In the genomic region with DNA sequence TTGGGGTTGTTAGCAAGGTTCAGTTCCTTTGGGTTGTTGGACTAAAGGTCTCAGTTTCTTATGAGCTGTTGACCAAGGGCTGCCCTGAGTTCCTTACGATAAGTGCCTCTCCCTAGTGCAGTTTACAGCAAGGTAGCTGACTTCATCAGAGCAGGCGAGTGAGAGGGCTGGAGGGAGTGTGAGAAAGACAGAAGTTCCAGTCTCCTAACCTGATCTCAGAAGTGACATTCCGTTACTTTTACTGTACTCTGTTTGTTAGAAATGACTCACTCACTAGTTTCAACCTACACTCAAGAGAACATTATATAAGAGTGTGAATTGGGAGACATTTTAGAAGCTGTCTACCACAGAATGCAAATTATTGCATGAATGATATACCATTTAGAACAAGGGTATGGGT, we compare ENCODE assay signal across 2 cellular contexts.
TF ChIP-seq lines count a peak whose summit lies in the region.

No MANE protein-coding gene starts in this region.

TF ChIP-seq in IMR-90, 13 proteins besides CTCF, POLR2A, EP300 and RAD21:
- TF ChIP-seq MXI1 (IDR thresholded peaks at IDR 0.05; ENCODE audit: borderline replicate concordance, low read depth, low read length) = no peak
- no peak for TF ChIP-seq RCOR1 (IDR thresholded peaks at IDR 0.05; ENCODE audit: insufficient replicate concordance, low read length)
- TF ChIP-seq CHD1 (IDR thresholded peaks at IDR 0.05; ENCODE audit: low read depth, low read length) = no peak
- TF ChIP-seq MAZ (IDR thresholded peaks at IDR 0.05; ENCODE audit: borderline replicate concordance, low read depth, low read length) = no peak
- TF ChIP-seq, protein P1, sequence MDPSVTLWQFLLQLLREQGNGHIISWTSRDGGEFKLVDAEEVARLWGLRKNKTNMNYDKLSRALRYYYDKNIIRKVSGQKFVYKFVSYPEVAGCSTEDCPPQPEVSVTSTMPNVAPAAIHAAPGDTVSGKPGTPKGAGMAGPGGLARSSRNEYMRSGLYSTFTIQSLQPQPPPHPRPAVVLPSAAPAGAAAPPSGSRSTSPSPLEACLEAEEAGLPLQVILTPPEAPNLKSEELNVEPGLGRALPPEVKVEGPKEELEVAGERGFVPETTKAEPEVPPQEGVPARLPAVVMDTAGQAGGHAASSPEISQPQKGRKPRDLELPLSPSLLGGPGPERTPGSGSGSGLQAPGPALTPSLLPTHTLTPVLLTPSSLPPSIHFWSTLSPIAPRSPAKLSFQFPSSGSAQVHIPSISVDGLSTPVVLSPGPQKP (IDR thresholded peaks at IDR 0.05; ENCODE audit: borderline replicate concordance, low read depth, low read length) = no peak
- TF ChIP-seq SMC3 (IDR thresholded peaks at IDR 0.05; ENCODE audit: low read depth, low read length) = no peak
- TF ChIP-seq, protein P2, sequence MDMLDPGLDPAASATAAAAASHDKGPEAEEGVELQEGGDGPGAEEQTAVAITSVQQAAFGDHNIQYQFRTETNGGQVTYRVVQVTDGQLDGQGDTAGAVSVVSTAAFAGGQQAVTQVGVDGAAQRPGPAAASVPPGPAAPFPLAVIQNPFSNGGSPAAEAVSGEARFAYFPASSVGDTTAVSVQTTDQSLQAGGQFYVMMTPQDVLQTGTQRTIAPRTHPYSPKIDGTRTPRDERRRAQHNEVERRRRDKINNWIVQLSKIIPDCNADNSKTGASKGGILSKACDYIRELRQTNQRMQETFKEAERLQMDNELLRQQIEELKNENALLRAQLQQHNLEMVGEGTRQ (IDR thresholded peaks at IDR 0.05; ENCODE audit: low read depth, low read length) = no peak
- TF ChIP-seq BHLHE40 (IDR thresholded peaks at IDR 0.05; ENCODE audit: low read depth, low read length) = no peak
- no peak for TF ChIP-seq NFE2L2 (IDR thresholded peaks at IDR 0.05; ENCODE audit: low read depth, low read length)
- no peak for TF ChIP-seq MAFK (IDR thresholded peaks at IDR 0.05; ENCODE audit: low read depth, low read length)

TF ChIP-seq in endothelial cell of umbilical vein, 7 proteins besides CTCF, POLR2A, EP300 and RAD21:
- TF ChIP-seq GATA2 (IDR thresholded peaks at IDR 0.05; ENCODE audit: insufficient read depth, insufficient read length, low read depth, low read length) (no peak), JUN (IDR thresholded peaks at IDR 0.05; ENCODE audit: borderline replicate concordance, insufficient read depth, insufficient read length, low read depth) (peak; percentile 18)
